Comparison of ENCODE assay signal across 2 cellular contexts in genomic region chr10:124735491-124736286, GRCh38.
TF ChIP-seq lines count a peak whose summit lies in the region.

No MANE protein-coding gene starts in this region.

TF ChIP-seq in liver, 16 proteins besides CTCF, POLR2A, EP300 and RAD21:
- no peak for TF ChIP-seq GABPA (IDR thresholded peaks at IDR 0.05 in 1 of 2, conservative IDR thresholded peaks at IDR 0.05 in 1 of 2)
- TF ChIP-seq YY1 (IDR thresholded peaks at IDR 0.05) = no peak
- no peak for TF ChIP-seq MAX (IDR thresholded peaks at IDR 0.05)

TF ChIP-seq in HepG2, 621 proteins besides CTCF, POLR2A, EP300 and RAD21 (continued from another document):
- TF ChIP-seq ZBTB20 (CRISPR knock-in tag; IDR thresholded peaks at IDR 0.05; ENCODE audit: borderline replicate concordance, low read depth) (no peak), MTA1 (CRISPR knock-in tag; IDR thresholded peaks at IDR 0.05; ENCODE audit: borderline replicate concordance) (no peak), EED (CRISPR knock-in tag; IDR thresholded peaks at IDR 0.05) (no peak), NR2F1 (CRISPR knock-in tag; IDR thresholded peaks at IDR 0.05) (no peak), ZNF616 (CRISPR knock-in tag; IDR thresholded peaks at IDR 0.05; ENCODE audit: low read depth) (no peak), ZNF800 (CRISPR knock-in tag; IDR thresholded peaks at IDR 0.05) (no peak), ZNF556 (CRISPR knock-in tag; IDR thresholded peaks at IDR 0.05; ENCODE audit: borderline replicate concordance) (no peak), ZNF790 (CRISPR knock-in tag; IDR thresholded peaks at IDR 0.05; ENCODE audit: borderline replicate concordance) (no peak), GTF3A (CRISPR knock-in tag; conservative IDR thresholded peaks at IDR 0.05) (no peak)
- TF ChIP-seq, protein P1, sequence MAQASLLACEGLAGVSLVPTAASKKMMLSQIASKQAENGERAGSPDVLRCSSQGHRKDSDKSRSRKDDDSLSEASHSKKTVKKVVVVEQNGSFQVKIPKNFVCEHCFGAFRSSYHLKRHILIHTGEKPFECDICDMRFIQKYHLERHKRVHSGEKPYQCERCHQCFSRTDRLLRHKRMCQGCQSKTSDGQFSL (CRISPR knock-in tag; IDR thresholded peaks at IDR 0.05) = no peak
